Comparison of ENCODE assay signal across 19 cellular contexts in genomic region chr2:200865736-200865995, GRCh38. TPM values are rescaled to one million over a fixed set of nuclear protein-coding genes. Genes with fewer than 3 reads are reported as not detected.
DNase-seq lines count a peak whose midpoint lies in the region; ATAC-seq and TF ChIP-seq lines count a peak whose summit lies in the region.
"Had no signal": no experiment of that assay in that cellular context is flagged by ENCODE, and none has a peak within 500 bp of the region (broad histone marks: within the 10 kb centered on the region; RNA-seq: fewer than 3 reads in every experiment).

No MANE protein-coding gene starts in this region.

- ATAC-seq in heart right ventricle (no peak), Right ventricle myocardium inferior (no peak), T-cell (replicated peaks in 1 of 4) (no peak), HG02571 (IDR thresholded peaks at IDR 0.05; ENCODE audit: unreplicated experiment) (no peak)
- no peak for ATAC-seq in naive thymus-derived CD4-positive, alpha-beta T cell
- ATAC-seq: stimulated activated memory B cell treated with anti-CD40 and anti-IgM and Interleukin-4, amounts not matched to agents 10 μg/mL and 1 μg/mL and 100 μg/mL, for 72 hours had no signal

- H3K4me1 Mint-ChIP-seq in T-cell: peaks cover 27 to 30% (median 29%) of the 10 kb centered on the region in 3 donors
- H3K4me1 Mint-ChIP-seq in naive thymus-derived CD4-positive, alpha-beta T cell: peaks cover 19 to 45% (median 36%) of the 10 kb centered on the region in 7 donors

- H3K9me3 Mint-ChIP-seq in T-cell: no peaks in the 10 kb centered on the region
- H3K9me3 Mint-ChIP-seq in naive thymus-derived CD4-positive, alpha-beta T cell: peaks cover 0 to 10% (median 0%) of the 10 kb centered on the region in 11 donors
- H3K9me3 Mint-ChIP-seq: stimulated activated memory B cell treated with anti-CD40 and anti-IgM and Interleukin-4, amounts not matched to agents 10 μg/mL and 1 μg/mL and 100 μg/mL, for 72 hours had no signal

- no peaks in the 10 kb centered on the region for H3K27me3 ChIP-seq in heart right ventricle
- H3K27me3 ChIP-seq in naive thymus-derived CD4-positive, alpha-beta T cell (ENCODE audit: control insufficient read depth in 2 of 2, insufficient read depth in 2 of 2, low read length in 2 of 2): no peaks in the 10 kb centered on the region
- no peaks in the 10 kb centered on the region for H3K27me3 ChIP-seq in vagina
- H3K27me3 ChIP-seq: brain microvascular endothelial cell, sigmoid colon, SJCRH30 had no signal

- H3K4me3 ChIP-seq in heart right ventricle (peak overlapping the region in 2 of 10 donors; percentile 80 to 90), vagina (no peak overlapping the region)
- H3K4me3 ChIP-seq in naive thymus-derived CD4-positive, alpha-beta T cell (ENCODE audit: low read length): no peak overlapping the region

- POLR2A ChIA-PET in T-cell (lab: Charles Lee): interaction anchor here in 1 of 2 donors (2.6 kb wide), 1 partner anchor 24 kb away, joined by 40 read pairs; the partner anchor contains the start of genes NIF3L1 and PPIL3
- POLR2A ChIA-PET in naive thymus-derived CD4-positive, alpha-beta T cell (lab: Charles Lee): interaction anchor here (0.6 to 3.2 kb wide), 10 partner anchors 11 to 251 kb away, joined by 3 to 156 read pairs (median 28); partner anchors contain the start of genes CFLAR, NIF3L1, ORC2 and PPIL3

- TF ChIP-seq CTCF in heart right ventricle (IDR thresholded peaks at IDR 0.05): no peak
- no peak for TF ChIP-seq CTCF in vagina (IDR thresholded peaks at IDR 0.05)

- no peak for TF ChIP-seq POLR2A in vagina (IDR thresholded peaks at IDR 0.05)

- H3K36me3 ChIP-seq in heart right ventricle: peaks cover 0 to 22% (median 2%) of the 10 kb centered on the region in 9 donors
- peaks cover 0 to 31% (median 5%) of the 10 kb centered on the region in 3 experiments for H3K36me3 ChIP-seq in naive thymus-derived CD4-positive, alpha-beta T cell (ENCODE audit: control insufficient read depth in 2 of 3, insufficient read depth in 3 of 3, low read length in 3 of 3)
- H3K36me3 ChIP-seq in vagina: no peaks in the 10 kb centered on the region
- H3K36me3 ChIP-seq: thoracic aorta had no signal

- peak overlapping the region in 1 of 2 donors; percentile 65 for H3K27ac Mint-ChIP-seq in T-cell
- peak overlapping the region in 6 of 9 donors; percentile 17 to 100 (median 100) for H3K27ac Mint-ChIP-seq in naive thymus-derived CD4-positive, alpha-beta T cell

- CTCF ChIA-PET in T-cell (lab: Charles Lee): no interaction called here
- CTCF ChIA-PET in naive thymus-derived CD4-positive, alpha-beta T cell (lab: Charles Lee): no interaction called here

- intact Hi-C loops in heart right ventricle (cut with DNase I) (loop anchor here in 3 of 10 donors (2.0 kb wide), 3 partner anchors 23 to 251 kb away; partner anchors contain the start of genes BZW1 (in 2 of the 3), NIF3L1 (in 2 of the 3), PPIL3 (in 2 of the 3) and CFLAR (in 1 of the 3)), Right ventricle myocardium inferior (cut with DNase I) (loop anchor here (2.0 kb wide), 1 partner anchor 23 kb away; the partner anchor contains the start of genes NIF3L1 and PPIL3), vagina (cut with DNase I) (no loop called here)
- intact Hi-C loops in naive thymus-derived CD4-positive, alpha-beta T cell (cut with micrococcal nuclease): loop anchor here (2.0 to 10.0 kb wide), 5 partner anchors 251 to 915 kb away; partner anchors contain the start of genes ALS2 (in 1 of the 2), CFLAR (in 1 of the 2), MAIP1 (in 1 of the 2) and TMEM237 (in 1 of the 2)

- H3K27me3 Mint-ChIP-seq in T-cell: no peaks in the 10 kb centered on the region
- H3K27me3 Mint-ChIP-seq in naive thymus-derived CD4-positive, alpha-beta T cell: peaks cover 0 to 2% (median 0%) of the 10 kb centered on the region in 5 donors
- H3K27me3 Mint-ChIP-seq: stimulated activated memory B cell treated with anti-CD40 and anti-IgM and Interleukin-4, amounts not matched to agents 10 μg/mL and 1 μg/mL and 100 μg/mL, for 72 hours had no signal

- H3K4me1 ChIP-seq in heart right ventricle (peaks cover 0 to 38% (median 21%) of the 10 kb centered on the region in 9 donors), vagina (peaks cover 43% of the 10 kb centered on the region)
- peaks cover 13 to 16% of the 10 kb centered on the region in 2 donors for H3K4me1 ChIP-seq in naive thymus-derived CD4-positive, alpha-beta T cell (ENCODE audit: control insufficient read depth in 2 of 2, insufficient read depth in 2 of 2, low read length in 2 of 2)

- DNase-seq in heart right ventricle (no peak), Right ventricle myocardium inferior (ENCODE audit: missing footprints) (no peak), T-cell (no peak), vagina (ENCODE audit: extremely low spot score in 2 of 2) (no peak), activated gamma-delta T cell treated with Interleukin-2 at 50 U/mL for 16 hours (no peak)
- no peak for DNase-seq in naive thymus-derived CD4-positive, alpha-beta T cell
- DNase-seq: activated T-cell treated with anti-CD3 and anti-CD28 coated beads, Interleukin-2, amount 50 U/mL, for 48 hours; brain microvascular endothelial cell; COR-L47; NCI-H1048; NCI-H187 treated with DMSO at 0.1 percent for 48 hours; NCI-H2227 treated with DMSO at 0.1 percent for 48 hours; sigmoid colon; SJCRH30; T-helper 2 cell; WERI-Rb-1 had no signal

- peaks cover 32% of the 10 kb centered on the region for H3K36me3 Mint-ChIP-seq in T-cell
- peaks cover 18 to 42% (median 22%) of the 10 kb centered on the region in 5 donors for H3K36me3 Mint-ChIP-seq in naive thymus-derived CD4-positive, alpha-beta T cell

- 94 to 97% methylated on average over 10 of the region's 10 CpGs for WGBS in heart right ventricle, 2 donors

- H3K9me3 ChIP-seq in heart right ventricle: no peaks in the 10 kb centered on the region
- no peaks in the 10 kb centered on the region for H3K9me3 ChIP-seq in naive thymus-derived CD4-positive, alpha-beta T cell (ENCODE audit: control insufficient read depth in 2 of 3, low read length in 3 of 3)
- no peaks in the 10 kb centered on the region for H3K9me3 ChIP-seq in vagina
- H3K9me3 ChIP-seq: sigmoid colon, SJCRH30, thoracic aorta had no signal

- peak overlapping the region in 2 of 3 donors; percentile 34 to 84 for H3K4me3 Mint-ChIP-seq in T-cell
- H3K4me3 Mint-ChIP-seq in naive thymus-derived CD4-positive, alpha-beta T cell: peak overlapping the region in 2 of 10 donors; percentile 58 to 98

- H3K27ac ChIP-seq in heart right ventricle (peak overlapping the region in 9 of 10 donors; percentile 99 to 100 (median 100)), vagina (peak overlapping the region; percentile 100)
- H3K27ac ChIP-seq in naive thymus-derived CD4-positive, alpha-beta T cell (ENCODE audit: low read depth, low read length): no peak overlapping the region
- H3K27ac ChIP-seq: brain microvascular endothelial cell had no signal

RNA-seq across cellular contexts. Expression of gene CLK1, which starts 1.2 kb away (rescaled TPM):
- total RNA-seq in heart right ventricle (10 to 100 TPM; 30.8 to 59.6 (median 45.3) TPM), Right ventricle myocardium inferior (46.3 TPM), T-cell (1,000 to 10,000 TPM in 2 of 5 donors, 100 to 1,000 TPM in 3; 357 to 1,046 (median 384) TPM), vagina (184 TPM)
- 1,000 to 10,000 TPM in 1 of 2 donors, 10 to 100 TPM in 1; 38.4 to 1,166 TPM for polyA plus RNA-seq in heart right ventricle
- 100 to 1,000 TPM; 134 to 974 (median 502) TPM for total RNA-seq in naive thymus-derived CD4-positive, alpha-beta T cell
- 10 to 100 TPM; 24.8 to 61.6 TPM for polyA plus RNA-seq in naive thymus-derived CD4-positive, alpha-beta T cell

RNA-seq across cellular contexts. Expression of gene PPIL3, which starts 23.2 kb away (rescaled TPM):
- 10 to 100 TPM; 14.2 to 33.1 (median 24.1) TPM for total RNA-seq in heart right ventricle
- 10 to 100 TPM in 1 of 2 donors, 1 to 10 TPM in 1; 9.9 to 36.4 TPM for polyA plus RNA-seq in heart right ventricle
- total RNA-seq in Right ventricle myocardium inferior: 21.1 TPM
- total RNA-seq in T-cell: 10 to 100 TPM; 28.0 to 44.2 (median 30.6) TPM
- 10 to 100 TPM; 28.5 to 69.7 (median 49.1) TPM for total RNA-seq in naive thymus-derived CD4-positive, alpha-beta T cell
- polyA plus RNA-seq in naive thymus-derived CD4-positive, alpha-beta T cell: 10 to 100 TPM; 28.3 to 31.5 TPM
- total RNA-seq in vagina: 16.2 TPM

RNA-seq across cellular contexts. Expression of gene NIF3L1, which starts 23.5 kb away (rescaled TPM):
- total RNA-seq in heart right ventricle (10 to 100 TPM; 14.2 to 24.5 (median 20.7) TPM), Right ventricle myocardium inferior (17.1 TPM), T-cell (10 to 100 TPM; 11.7 to 29.7 (median 25.0) TPM), vagina (18.7 TPM)
- 10 to 100 TPM; 10.5 to 31.7 TPM for polyA plus RNA-seq in heart right ventricle
- total RNA-seq in naive thymus-derived CD4-positive, alpha-beta T cell: 10 to 100 TPM; 11.5 to 33.9 (median 31.4) TPM
- 10 to 100 TPM; 20.5 to 32.8 TPM for polyA plus RNA-seq in naive thymus-derived CD4-positive, alpha-beta T cell

RNA-seq across cellular contexts. Expression of gene BZW1, which starts 54.0 kb away (rescaled TPM):
- total RNA-seq in heart right ventricle: 100 to 1,000 TPM in 2 of 10 donors, 10 to 100 TPM in 8; 62.5 to 133 (median 77.2) TPM
- 10 to 100 TPM; 15.4 to 53.2 TPM for polyA plus RNA-seq in heart right ventricle
- total RNA-seq in Right ventricle myocardium inferior: 80.4 TPM
- total RNA-seq in T-cell: 100 to 1,000 TPM; 132 to 258 (median 139) TPM
- 100 to 1,000 TPM; 127 to 246 (median 207) TPM for total RNA-seq in naive thymus-derived CD4-positive, alpha-beta T cell
- 100 to 1,000 TPM; 155 to 162 TPM for polyA plus RNA-seq in naive thymus-derived CD4-positive, alpha-beta T cell
- 128 TPM for total RNA-seq in vagina
